8 cellular contexts compared by ENCODE assay signal in the genomic region with DNA sequence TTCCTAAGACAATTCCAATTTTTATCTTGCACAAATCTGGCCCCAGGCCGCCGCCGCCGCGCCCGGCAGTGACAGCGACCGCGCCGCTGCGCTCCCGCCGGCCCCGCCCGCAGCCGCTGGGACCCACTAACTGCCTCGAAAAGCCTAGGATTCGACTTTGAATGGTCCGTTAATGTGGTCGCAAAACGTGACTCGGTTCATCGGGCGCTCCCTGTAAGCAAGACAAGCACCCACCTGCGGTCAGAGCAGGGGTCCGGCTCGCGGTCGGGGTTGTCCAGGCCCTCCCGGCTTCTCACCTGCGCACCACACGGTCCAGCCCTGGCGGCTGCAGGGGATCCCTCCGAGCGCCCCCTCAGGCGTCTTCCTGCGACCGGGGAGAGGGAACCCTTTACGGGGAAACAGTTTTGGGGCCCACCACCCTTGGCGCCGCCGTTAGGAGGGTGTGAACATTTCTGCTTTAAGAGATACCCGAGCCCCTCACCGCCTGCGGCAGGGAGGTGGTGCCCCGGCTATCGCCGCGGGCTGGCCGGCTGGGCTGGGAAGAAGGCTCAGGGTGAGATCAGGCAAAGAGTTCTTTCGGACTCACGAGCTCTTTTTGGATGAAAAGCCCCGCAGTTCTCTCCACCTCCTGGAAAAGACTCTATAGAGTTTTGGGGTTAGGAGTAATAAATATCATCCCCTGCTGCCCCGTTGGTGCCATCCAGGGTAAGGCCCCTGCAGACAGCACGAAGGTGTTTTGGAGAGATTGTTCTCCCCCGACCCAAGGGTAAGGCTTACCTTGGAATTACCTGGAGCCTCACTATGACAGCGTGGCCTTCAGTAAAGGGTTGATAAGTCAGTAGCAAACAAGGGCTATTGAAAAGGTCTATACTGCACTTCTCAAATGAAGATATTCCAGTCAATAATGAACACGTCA. TPM values are rescaled to one million over a fixed set of nuclear protein-coding genes. Genes with fewer than 3 reads are reported as not detected.
DNase-seq lines count a peak whose midpoint lies in the region; ATAC-seq and TF ChIP-seq lines count a peak whose summit lies in the region.

No MANE protein-coding gene starts in this region.

- H3K36me3 Mint-ChIP-seq in naive thymus-derived CD4-positive, alpha-beta T cell: no peaks in the 10 kb centered on the region

- H3K9me3 Mint-ChIP-seq in naive thymus-derived CD4-positive, alpha-beta T cell: no peaks in the 10 kb centered on the region

- CTCF ChIA-PET in naive thymus-derived CD4-positive, alpha-beta T cell (lab: Charles Lee): no interaction called here

- H3K4me3 Mint-ChIP-seq in naive thymus-derived CD4-positive, alpha-beta T cell: peak overlapping the region in 9 of 10 donors; percentile 52 to 83 (median 69)

- peak overlapping the region; percentile 60 for H3K4me3 ChIP-seq in H7 (ENCODE audit: insufficient read depth, low read depth, low read length)
- peak overlapping the region; percentile 3 to 46 (median 39) for H3K4me3 ChIP-seq in Peyer's patch
- peak overlapping the region; percentile 50 for H3K4me3 ChIP-seq in effector memory CD4-positive, alpha-beta T cell (ENCODE audit: insufficient read depth, low read depth, low read length, poor library complexity, severe bottlenecking)
- H3K4me3 ChIP-seq in naive thymus-derived CD4-positive, alpha-beta T cell (ENCODE audit: low read length): peak overlapping the region; percentile 57

- TF ChIP-seq CTCF in Peyer's patch (IDR thresholded peaks at IDR 0.05): no peak

- DNase-seq in H7 (peak; percentile 92), Peyer's patch (peak in 1 of 3 donors; percentile 31), pons (ENCODE audit: low spot score) (no peak), OCI-M2 (lab: John Stamatoyannopoulos, UW; ENCODE audit: unreplicated experiment) (no peak)
- no peak for DNase-seq in effector memory CD4-positive, alpha-beta T cell
- DNase-seq in naive thymus-derived CD4-positive, alpha-beta T cell: no peak

- H3K36me3 ChIP-seq in H7 (replicated peaks; ENCODE audit: control insufficient read depth, insufficient read depth, low read length): no peaks in the 10 kb centered on the region
- no peaks in the 10 kb centered on the region for H3K36me3 ChIP-seq in Peyer's patch
- H3K36me3 ChIP-seq in effector memory CD4-positive, alpha-beta T cell (ENCODE audit: control insufficient read depth, insufficient read depth, low read length): no peaks in the 10 kb centered on the region
- H3K36me3 ChIP-seq in naive thymus-derived CD4-positive, alpha-beta T cell (ENCODE audit: control insufficient read depth in 2 of 3, insufficient read depth in 3 of 3, low read length in 3 of 3): no peaks in the 10 kb centered on the region

- peak; percentile 53 for ATAC-seq in naive thymus-derived CD4-positive, alpha-beta T cell
- no peak for ATAC-seq in GM21737 (IDR thresholded peaks at IDR 0.05; ENCODE audit: unreplicated experiment)
- no peak for ATAC-seq in GM18502 (IDR thresholded peaks at IDR 0.05; ENCODE audit: poor library complexity, unreplicated experiment)

- POLR2A ChIA-PET in naive thymus-derived CD4-positive, alpha-beta T cell (lab: Charles Lee): no interaction called here

- no peak overlapping the region for H3K27ac ChIP-seq in Peyer's patch
- no peak overlapping the region for H3K27ac ChIP-seq in effector memory CD4-positive, alpha-beta T cell (ENCODE audit: insufficient read depth, low read length, poor library complexity, severe bottlenecking)
- peak overlapping the region; percentile 1 for H3K27ac ChIP-seq in naive thymus-derived CD4-positive, alpha-beta T cell (ENCODE audit: low read depth, low read length)

- intact Hi-C loops in naive thymus-derived CD4-positive, alpha-beta T cell (cut with micrococcal nuclease): no loop called here

- H3K4me1 Mint-ChIP-seq in naive thymus-derived CD4-positive, alpha-beta T cell: peaks cover 2 to 6% (median 4%) of the 10 kb centered on the region in 7 donors

- no peaks in the 10 kb centered on the region for H3K9me3 ChIP-seq in Peyer's patch
- no peaks in the 10 kb centered on the region for H3K9me3 ChIP-seq in effector memory CD4-positive, alpha-beta T cell (ENCODE audit: control insufficient read depth, low read length)
- no peaks in the 10 kb centered on the region for H3K9me3 ChIP-seq in naive thymus-derived CD4-positive, alpha-beta T cell (ENCODE audit: control insufficient read depth in 2 of 3, low read length in 3 of 3)

- no peak for TF ChIP-seq POLR2A in Peyer's patch (IDR thresholded peaks at IDR 0.05)

- H3K27ac Mint-ChIP-seq in naive thymus-derived CD4-positive, alpha-beta T cell: peak overlapping the region in 3 of 9 donors; percentile 51 to 59 (median 56)

- no peaks in the 10 kb centered on the region; the same call in 1 of the 2 replicates for H3K27me3 ChIP-seq in H7 (ENCODE audit: control insufficient read depth, insufficient read depth, low read length)
- peaks cover 0 to 6% of the 10 kb centered on the region in 2 donors for H3K27me3 ChIP-seq in Peyer's patch
- H3K27me3 ChIP-seq in effector memory CD4-positive, alpha-beta T cell (replicated peaks; ENCODE audit: control insufficient read depth, insufficient read depth, low read length, poor library complexity, severe bottlenecking): no peaks in the 10 kb centered on the region
- peaks cover 0 to 5% of the 10 kb centered on the region in 2 donors for H3K27me3 ChIP-seq in naive thymus-derived CD4-positive, alpha-beta T cell (ENCODE audit: control insufficient read depth in 2 of 2, insufficient read depth in 2 of 2, low read length in 2 of 2)

- peaks cover 0 to 10% (median 3%) of the 10 kb centered on the region in 4 donors for H3K4me1 ChIP-seq in Peyer's patch
- peaks cover 11% of the 10 kb centered on the region for H3K4me1 ChIP-seq in effector memory CD4-positive, alpha-beta T cell (ENCODE audit: control insufficient read depth, insufficient read depth, low read length, poor library complexity, severe bottlenecking)
- peaks cover 0 to 6% of the 10 kb centered on the region in 2 donors for H3K4me1 ChIP-seq in naive thymus-derived CD4-positive, alpha-beta T cell (ENCODE audit: control insufficient read depth in 2 of 2, insufficient read depth in 2 of 2, low read length in 2 of 2)

- H3K27me3 Mint-ChIP-seq in naive thymus-derived CD4-positive, alpha-beta T cell: peaks cover 21 to 59% (median 29%) of the 10 kb centered on the region in 5 donors

RNA-seq across cellular contexts. Expression of gene FOXJ2, which starts 13.6 kb away (rescaled TPM):
- total RNA-seq in H7 (2014; rRNA removed; shearing (Covaris generic)): 6.9 TPM in 2 replicates
- 10 to 100 TPM in 3 of 4 donors, 1 to 10 TPM in 1; 9.6 to 16.5 (median 13.9) TPM for total RNA-seq in Peyer's patch
- total RNA-seq in naive thymus-derived CD4-positive, alpha-beta T cell: 10 to 100 TPM; 19.8 to 30.2 (median 28.9) TPM
- polyA plus RNA-seq in naive thymus-derived CD4-positive, alpha-beta T cell: 10 to 100 TPM; 11.2 to 15.5 TPM

RNA-seq across cellular contexts. Expression of gene C3AR1, which starts 47.2 kb away (rescaled TPM):
- total RNA-seq in H7 (2014; rRNA removed; shearing (Covaris generic)): not detected in 2 replicates
- 1 to 10 TPM in 3 of 4 donors, under 1 TPM in 1; 0.70 to 2.9 (median 1.5) TPM for total RNA-seq in Peyer's patch
- 10 to 100 TPM in 1 of 5 experiments, 1 to 10 TPM in 3, under 1 TPM in 1; 0.66 to 12.7 (median 3.0) TPM for total RNA-seq in naive thymus-derived CD4-positive, alpha-beta T cell
- under 1 TPM; 0.54 to 0.62 TPM for polyA plus RNA-seq in naive thymus-derived CD4-positive, alpha-beta T cell
